In genomic region chr10:125012851-125013528, GRCh38 we compare ENCODE assay signal across 28 cellular contexts.
DNase-seq lines count a peak whose midpoint lies in the region; ATAC-seq and TF ChIP-seq lines count a peak whose summit lies in the region.
"Had no signal": no experiment of that assay in that cellular context is flagged by ENCODE, and none has a peak within 500 bp of the region (broad histone marks: within the 10 kb centered on the region; RNA-seq: fewer than 3 reads in every experiment).

No MANE protein-coding gene starts in this region.

- H3K27ac ChIP-seq in right atrium auricular region: peak overlapping the region; percentile 79 to 89
- no peak overlapping the region for H3K27ac ChIP-seq in osteoblast (ENCODE audit: low read depth, low read length)
- peak overlapping the region; percentile 32 for H3K27ac ChIP-seq in vagina
- H3K27ac ChIP-seq in effector memory CD4-positive, alpha-beta T cell (ENCODE audit: insufficient read depth, low read length, poor library complexity, severe bottlenecking): no peak overlapping the region
- H3K27ac ChIP-seq: body of pancreas, HL-60, neural progenitor cell, WERI-Rb-1 had no signal

- no peak overlapping the region for H3K4me3 ChIP-seq in right atrium auricular region
- no peak overlapping the region for H3K4me3 ChIP-seq in osteoblast (ENCODE audit: insufficient read depth, low read length)
- H3K4me3 ChIP-seq in vagina: no peak overlapping the region
- H3K4me3 ChIP-seq in effector memory CD4-positive, alpha-beta T cell (ENCODE audit: insufficient read depth, low read depth, low read length, poor library complexity, severe bottlenecking): no peak overlapping the region
- H3K4me3 ChIP-seq: body of pancreas, esophagus muscularis mucosa, neural progenitor cell had no signal

- peak; percentile 23 for DNase-seq in Right ventricle myocardium superior
- no peak for DNase-seq in cardiac septum (ENCODE audit: low spot score)
- no peak for DNase-seq in right atrium auricular region (ENCODE audit: low spot score)
- peak; percentile 49 for DNase-seq in osteoblast (ENCODE audit: insufficient read length, low spot score, missing footprints)
- no peak for DNase-seq in vagina (ENCODE audit: extremely low spot score in 2 of 2)
- DNase-seq in NCI-H2029 treated with DMSO at 0.1 percent for 48 hours (lab: John Stamatoyannopoulos, UW): no peak
- no peak for DNase-seq in effector memory CD4-positive, alpha-beta T cell
- DNase-seq in CD1c-positive myeloid dendritic cell (ENCODE audit: extremely low spot score): no peak
- DNase-seq: activated CD4-positive, alpha-beta T cell treated with anti-CD3 and anti-CD28 coated beads, Interleukin-2, amount 50 U/mL, for 4 hours; activated CD8-positive, alpha-beta memory T cell treated with anti-CD3 and anti-CD28 coated beads, Interleukin-2, amount 50 U/mL, for 4 hours; activated naive CD8-positive, alpha-beta T cell treated with anti-CD3 and anti-CD28 coated beads, Interleukin-2, amount 10 ng/mL, durations not matched to agents 7 days and 5 days; body of pancreas; Caco-2; effector memory CD8-positive, alpha-beta T cell; NCI-H1105; NCI-H2081; NCI-H510A; stimulated activated CD4-positive, alpha-beta T cell treated with anti-CD3 and anti-CD28 coated beads, Interleukin-12 subunit alpha, Interleukin-12 subunit beta, amount 100 ng/mL, for 4 hours; stimulated activated CD4-positive, alpha-beta T cell treated with anti-CD3 and anti-CD28 coated beads, Interleukin-4, amount 100 ng/mL, for 4 hours; stimulated activated naive CD8-positive, alpha-beta T cell treated with anti-CD3 and anti-CD28 coated beads, Interleukin-15, Interleukin-2, amounts not matched to agents 100 U/mL and 50 U/mL, for 24 hours; trophoblast cell; WERI-Rb-1 had no signal

- H3K36me3 ChIP-seq in right atrium auricular region (no peaks in the 10 kb centered on the region), osteoblast (ENCODE audit: insufficient read depth, low read length) (peaks cover 3% of the 10 kb centered on the region), vagina (no peaks in the 10 kb centered on the region)
- H3K36me3 ChIP-seq in effector memory CD4-positive, alpha-beta T cell (ENCODE audit: control insufficient read depth, insufficient read depth, low read length): no peaks in the 10 kb centered on the region
- H3K36me3 ChIP-seq: neural progenitor cell had no signal

- H3K4me2 ChIP-seq in osteoblast (ENCODE audit: insufficient read depth, low read length): no peak overlapping the region
- H3K4me2 ChIP-seq: neural progenitor cell had no signal

- H3K27me3 ChIP-seq in right atrium auricular region: no peaks in the 10 kb centered on the region
- H3K27me3 ChIP-seq in osteoblast (ENCODE audit: insufficient read depth, low read length): no peaks in the 10 kb centered on the region
- H3K27me3 ChIP-seq in vagina: no peaks in the 10 kb centered on the region
- no peaks in the 10 kb centered on the region for H3K27me3 ChIP-seq in effector memory CD4-positive, alpha-beta T cell (replicated peaks; ENCODE audit: control insufficient read depth, insufficient read depth, low read length, poor library complexity, severe bottlenecking)
- H3K27me3 ChIP-seq: body of pancreas, esophagus muscularis mucosa, neural progenitor cell had no signal

- intact Hi-C loops in Right ventricle myocardium superior (cut with DNase I): no loop called here
- intact Hi-C loops in cardiac septum (cut with DNase I): loop anchor here (5.0 kb wide), 1 partner anchor 34 kb away; no protein-coding TSS in a partner anchor
- intact Hi-C loops in vagina (cut with DNase I): no loop called here

- no peak for TF ChIP-seq POLR2A in vagina (IDR thresholded peaks at IDR 0.05)

- no peak overlapping the region for H2AFZ ChIP-seq in osteoblast (ENCODE audit: low read length)
- H2AFZ ChIP-seq: neural progenitor cell had no signal

- H3K79me2 ChIP-seq in osteoblast (ENCODE audit: insufficient read depth, low read length): peaks cover 84% of the 10 kb centered on the region

- peaks cover 0 to 91% of the 10 kb centered on the region in 2 donors for H3K4me1 ChIP-seq in right atrium auricular region
- H3K4me1 ChIP-seq in osteoblast (ENCODE audit: insufficient read depth, low read length): peaks cover 15% of the 10 kb centered on the region
- peaks cover 81% of the 10 kb centered on the region for H3K4me1 ChIP-seq in vagina
- H3K4me1 ChIP-seq in effector memory CD4-positive, alpha-beta T cell (ENCODE audit: control insufficient read depth, insufficient read depth, low read length, poor library complexity, severe bottlenecking): no peaks in the 10 kb centered on the region
- H3K4me1 ChIP-seq: Caco-2 had no signal

- ATAC-seq in Right ventricle myocardium superior (ENCODE audit: poor library complexity): no peak
- ATAC-seq: activated T-helper 17 cell treated with anti-CD3 and anti-CD28 coated beads, Interleukin-2, amount 50 U/mL, for 72 hours; body of pancreas; effector memory CD8-positive, alpha-beta T cell; HepG2; SK-N-SH treated with all-trans-retinoic acid at 6 μM for 48 hours; stimulated activated naive CD8-positive, alpha-beta T cell treated with anti-CD3 and anti-CD28 coated beads, Interleukin-15, Interleukin-2, amounts not matched to agents 100 U/mL and 50 U/mL, for 24 hours had no signal

- TF ChIP-seq CTCF in right atrium auricular region (IDR thresholded peaks at IDR 0.05) (no peak), osteoblast (IDR thresholded peaks at IDR 0.05; ENCODE audit: extremely low read depth, low read depth, low read length) (no peak), vagina (IDR thresholded peaks at IDR 0.05) (no peak)

- no peaks in the 10 kb centered on the region for H3K9me3 ChIP-seq in right atrium auricular region
- H3K9me3 ChIP-seq in osteoblast (ENCODE audit: low read depth, low read length): no peaks in the 10 kb centered on the region
- no peaks in the 10 kb centered on the region for H3K9me3 ChIP-seq in vagina
- no peaks in the 10 kb centered on the region for H3K9me3 ChIP-seq in effector memory CD4-positive, alpha-beta T cell (ENCODE audit: control insufficient read depth, low read length)
- H3K9me3 ChIP-seq: body of pancreas, Caco-2, esophagus muscularis mucosa had no signal

- peaks cover 45% of the 10 kb centered on the region for H4K20me1 ChIP-seq in osteoblast (ENCODE audit: insufficient read depth, low read length)

Comparison
In these comparisons a context has a peak if more than half of its experiments do, and no peak if none do; other contexts are left out.
1. DNase-seq: peak in Right ventricle myocardium superior (single experiment) and osteoblast (single experiment); none in cardiac septum (single experiment), right atrium auricular region (single experiment), vagina (0 of 2), NCI-H2029 treated with DMSO at 0.1 percent for 48 hours (single experiment), effector memory CD4-positive, alpha-beta T cell (0 of 3) and CD1c-positive myeloid dendritic cell (single experiment).
2. H3K27ac ChIP-seq: peak in right atrium auricular region (2 of 2) and vagina (single experiment); none in osteoblast (single experiment) and effector memory CD4-positive, alpha-beta T cell (single experiment).